1 cellular context compared by ENCODE assay signal in the genomic region with DNA sequence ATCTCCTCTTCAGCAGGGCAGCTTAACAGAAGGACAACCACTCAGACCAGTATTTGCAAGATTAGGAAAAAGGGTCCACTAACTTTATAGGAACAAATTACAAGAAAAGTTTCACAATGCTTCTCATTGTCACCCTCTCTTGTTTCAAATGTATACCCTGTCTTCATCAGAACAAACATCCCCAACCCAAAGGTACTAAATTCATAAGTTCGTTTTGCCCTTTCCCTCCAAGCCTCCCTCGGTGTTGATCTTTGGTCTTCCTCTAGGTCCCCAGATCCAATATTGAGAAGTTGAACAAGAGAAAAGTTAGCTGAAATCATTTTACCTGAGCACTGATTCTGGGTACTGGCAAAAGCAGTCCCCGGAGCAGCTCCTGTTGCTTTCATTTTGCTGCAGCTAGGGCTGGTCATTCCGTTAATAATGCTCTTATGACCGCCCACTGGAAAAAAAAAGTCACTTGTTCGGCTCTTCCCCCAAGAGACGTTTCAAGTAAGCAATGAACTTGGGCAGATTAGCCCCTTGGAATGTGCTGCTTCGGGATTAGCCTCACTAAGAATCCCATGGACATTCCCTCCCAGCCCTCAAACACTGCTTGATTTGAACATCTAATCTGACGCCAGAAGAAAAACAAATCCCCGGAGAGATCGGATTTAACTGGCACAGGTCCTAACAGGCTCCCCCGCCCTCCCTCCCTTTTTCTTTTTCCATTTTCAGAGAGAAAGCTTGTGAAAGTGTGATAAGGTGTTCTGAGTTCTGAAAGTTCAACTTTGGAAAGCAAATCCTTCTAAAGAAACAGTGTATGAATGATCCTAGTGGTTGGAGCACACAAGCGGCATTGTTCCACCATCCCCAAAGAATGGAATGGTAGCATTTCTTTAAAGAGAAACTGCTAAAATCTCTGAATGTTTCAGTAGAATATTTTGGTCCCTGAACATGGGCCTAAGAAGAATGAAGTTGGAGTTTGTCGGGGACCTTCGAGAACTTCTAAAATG.
TF ChIP-seq lines count a peak whose summit lies in the region.

No MANE protein-coding gene starts in this region.

TF ChIP-seq in HepG2, 621 proteins besides CTCF, POLR2A, EP300 and RAD21:
- no peak for TF ChIP-seq ZNF687 (CRISPR knock-in tag; IDR thresholded peaks at IDR 0.05)
- no peak for TF ChIP-seq ZNF431 (CRISPR knock-in tag; IDR thresholded peaks at IDR 0.05; ENCODE audit: borderline replicate concordance, low read depth)
- TF ChIP-seq ZNF24 (IDR thresholded peaks at IDR 0.05) = no peak
- TF ChIP-seq YEATS2 (CRISPR knock-in tag; IDR thresholded peaks at IDR 0.05; ENCODE audit: borderline replicate concordance) = no peak
- TF ChIP-seq, protein P1, sequence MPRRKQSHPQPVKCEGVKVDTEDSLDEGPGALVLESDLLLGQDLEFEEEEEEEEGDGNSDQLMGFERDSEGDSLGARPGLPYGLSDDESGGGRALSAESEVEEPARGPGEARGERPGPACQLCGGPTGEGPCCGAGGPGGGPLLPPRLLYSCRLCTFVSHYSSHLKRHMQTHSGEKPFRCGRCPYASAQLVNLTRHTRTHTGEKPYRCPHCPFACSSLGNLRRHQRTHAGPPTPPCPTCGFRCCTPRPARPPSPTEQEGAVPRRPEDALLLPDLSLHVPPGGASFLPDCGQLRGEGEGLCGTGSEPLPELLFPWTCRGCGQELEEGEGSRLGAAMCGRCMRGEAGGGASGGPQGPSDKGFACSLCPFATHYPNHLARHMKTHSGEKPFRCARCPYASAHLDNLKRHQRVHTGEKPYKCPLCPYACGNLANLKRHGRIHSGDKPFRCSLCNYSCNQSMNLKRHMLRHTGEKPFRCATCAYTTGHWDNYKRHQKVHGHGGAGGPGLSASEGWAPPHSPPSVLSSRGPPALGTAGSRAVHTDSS (CRISPR knock-in tag; conservative IDR thresholded peaks at IDR 0.05) = no peak
